In genomic region chr5:1167361-1167727, GRCh38 we compare ENCODE assay signal across 19 cellular contexts. TPM values are rescaled to one million over a fixed set of nuclear protein-coding genes. Genes with fewer than 3 reads are reported as not detected.
DNase-seq lines count a peak whose midpoint lies in the region; ATAC-seq and TF ChIP-seq lines count a peak whose summit lies in the region.
"Had no signal": no experiment of that assay in that cellular context is flagged by ENCODE, and none has a peak within 500 bp of the region (broad histone marks: within the 10 kb centered on the region; RNA-seq: fewer than 3 reads in every experiment).

No MANE protein-coding gene starts in this region.

- TF ChIP-seq CTCF in RWPE2 (IDR thresholded peaks at IDR 0.05; ENCODE audit: poor library complexity, severe bottlenecking) = no peak
- no peak for TF ChIP-seq CTCF in lower leg skin (IDR thresholded peaks at IDR 0.05)
- TF ChIP-seq CTCF in vagina (IDR thresholded peaks at IDR 0.05) = no peak

- H3K27me3 ChIP-seq in RWPE2 (ENCODE audit: insufficient read depth, poor library complexity, severe bottlenecking) = no peaks in the 10 kb centered on the region
- no peaks in the 10 kb centered on the region for H3K27me3 ChIP-seq in vagina
- H3K27me3 ChIP-seq: foreskin keratinocyte, SJSA1 had no signal

- peak; percentile 4 for ATAC-seq in stimulated activated naive CD8-positive, alpha-beta T cell treated with anti-CD3 and anti-CD28 coated beads, Interleukin-15, amount 100 ng/mL, for 72 hours
- no peak for ATAC-seq in stimulated activated naive CD8-positive, alpha-beta T cell treated with anti-CD3 and anti-CD28 coated beads, Interleukin-15, Interleukin-2, amounts not matched to agents 100 U/mL and 50 U/mL, for 24 hours
- peak; percentile 10 for ATAC-seq in HG03342 (IDR thresholded peaks at IDR 0.05; ENCODE audit: unreplicated experiment)
- ATAC-seq in RWPE2 (ENCODE audit: low read depth) = no peak
- no peak for ATAC-seq in GM18870 (IDR thresholded peaks at IDR 0.05; ENCODE audit: unreplicated experiment)

- no peak overlapping the region for H3K27ac Mint-ChIP-seq in stimulated activated naive CD8-positive, alpha-beta T cell treated with anti-CD3 and anti-CD28 coated beads, Interleukin-15, amount 100 ng/mL, for 72 hours
- H3K27ac Mint-ChIP-seq: activated naive CD8-positive, alpha-beta T cell; CD4-positive, CD25-positive, alpha-beta regulatory T cell had no signal

- H3K27ac ChIP-seq in RWPE2 (ENCODE audit: poor library complexity, severe bottlenecking) (no peak overlapping the region), vagina (no peak overlapping the region)
- H3K27ac ChIP-seq: coronary artery, foreskin keratinocyte, SJSA1, tibial nerve had no signal

- H3K4me1 ChIP-seq in RWPE2 (ENCODE audit: insufficient read depth, poor library complexity, severe bottlenecking) (peaks cover 2% of the 10 kb centered on the region), vagina (peaks cover 8% of the 10 kb centered on the region)
- H3K4me1 ChIP-seq: foreskin keratinocyte had no signal

- DNase-seq in stimulated activated naive CD8-positive, alpha-beta T cell treated with anti-CD3 and anti-CD28 coated beads, Interleukin-15, amount 100 ng/mL, for 72 hours = no peak
- DNase-seq in stimulated activated naive CD8-positive, alpha-beta T cell treated with anti-CD3 and anti-CD28 coated beads, Interleukin-15, Interleukin-2, amounts not matched to agents 100 U/mL and 50 U/mL, for 24 hours = no peak
- DNase-seq in RWPE2 (ENCODE audit: low spot score) (peak; percentile 18), lower leg skin (ENCODE audit: low spot score in 2 of 2) (no peak), vagina (ENCODE audit: extremely low spot score in 2 of 2) (no peak)
- no peak for DNase-seq in stimulated activated CD4-positive, alpha-beta T cell treated with anti-CD3 and anti-CD28 coated beads, Interleukin-4, amount 100 ng/mL, for 4 hours
- DNase-seq: NCI-H1048 had no signal

- no peaks in the 10 kb centered on the region for H3K9me3 Mint-ChIP-seq in stimulated activated naive CD8-positive, alpha-beta T cell treated with anti-CD3 and anti-CD28 coated beads, Interleukin-15, amount 100 ng/mL, for 72 hours

- no peak for TF ChIP-seq POLR2A in lower leg skin (IDR thresholded peaks at IDR 0.05)
- no peak for TF ChIP-seq POLR2A in vagina (IDR thresholded peaks at IDR 0.05)

- intact Hi-C loops in lower leg skin (cut with DNase I; ENCODE audit: low total_unique reads) (loop anchor here (5.0 kb wide), 1 partner anchor 475 kb away; no protein-coding TSS in a partner anchor), vagina (cut with DNase I) (loop anchor here (10.0 kb wide), 1 partner anchor 243 kb away; no protein-coding TSS in a partner anchor)

- no peaks in the 10 kb centered on the region for H3K36me3 ChIP-seq in RWPE2 (ENCODE audit: low read depth)
- no peaks in the 10 kb centered on the region for H3K36me3 ChIP-seq in vagina
- H3K36me3 ChIP-seq: SJSA1, tibial nerve had no signal

- 38 to 41% methylated on average over 4 of the region's 4 CpGs for WGBS in lower leg skin, 2 donors

- H3K9me3 ChIP-seq in RWPE2 (ENCODE audit: severe bottlenecking) (no peaks in the 10 kb centered on the region), vagina (no peaks in the 10 kb centered on the region)
- H3K9me3 ChIP-seq: SJSA1, tibial nerve had no signal

- no peak overlapping the region for H3K4me3 ChIP-seq in RWPE2 (ENCODE audit: severe bottlenecking)
- no peak overlapping the region for H3K4me3 ChIP-seq in lower leg skin (ENCODE audit: low read depth, poor library complexity, severe bottlenecking)
- no peak overlapping the region for H3K4me3 ChIP-seq in vagina
- H3K4me3 ChIP-seq: tibial nerve had no signal

- H3K27me3 Mint-ChIP-seq in stimulated activated naive CD8-positive, alpha-beta T cell treated with anti-CD3 and anti-CD28 coated beads, Interleukin-15, amount 100 ng/mL, for 72 hours = peaks cover 31% of the 10 kb centered on the region

- H3K4me3 Mint-ChIP-seq in stimulated activated naive CD8-positive, alpha-beta T cell treated with anti-CD3 and anti-CD28 coated beads, Interleukin-15, amount 100 ng/mL, for 72 hours = peak overlapping the region in 1 of 2 donors; percentile 86

- peaks cover 10% of the 10 kb centered on the region for H3K4me1 Mint-ChIP-seq in stimulated activated naive CD8-positive, alpha-beta T cell treated with anti-CD3 and anti-CD28 coated beads, Interleukin-15, amount 100 ng/mL, for 72 hours

RNA-seq across cellular contexts. Expression of gene SLC6A19, which starts 34.1 kb away (rescaled TPM):
- total RNA-seq in lower leg skin (not detected), vagina (not detected)
- total RNA-seq: CD4-positive, CD25-positive, alpha-beta regulatory T cell; Daoy; endothelial cell of umbilical vein; foreskin keratinocyte; kidney epithelial cell; occipital lobe had no signal

RNA-seq across cellular contexts. Expression of gene SLC12A7, which starts 55.5 kb away (rescaled TPM):
- total RNA-seq in lower leg skin (10 to 100 TPM; 10.6 to 32.2 (median 18.1) TPM), vagina (21.6 TPM)

RNA-seq across cellular contexts. Expression of gene SLC6A18, which starts 57.8 kb away (rescaled TPM):
- total RNA-seq in lower leg skin (not detected), vagina (not detected)
- total RNA-seq: CD4-positive, CD25-positive, alpha-beta regulatory T cell; Daoy; endothelial cell of umbilical vein; foreskin keratinocyte; kidney epithelial cell; occipital lobe; SJSA1; tibial nerve had no signal

Comparison
In these comparisons a context has a peak if more than half of its experiments do, and no peak if none do; other contexts are left out.
1. ATAC-seq: peak in stimulated activated naive CD8-positive, alpha-beta T cell treated with anti-CD3 and anti-CD28 coated beads, Interleukin-15, amount 100 ng/mL, for 72 hours (single experiment) and HG03342 (single experiment); none in stimulated activated naive CD8-positive, alpha-beta T cell treated with anti-CD3 and anti-CD28 coated beads, Interleukin-15, Interleukin-2, amounts not matched to agents 100 U/mL and 50 U/mL, for 24 hours (single experiment), RWPE2 (single experiment) and GM18870 (single experiment).